In genomic region chr1:25219661-25220251, GRCh38 we compare ENCODE assay signal across 29 cellular contexts. TPM values are rescaled to one million over a fixed set of nuclear protein-coding genes. Genes with fewer than 3 reads are reported as not detected.
DNase-seq lines count a peak whose midpoint lies in the region; ATAC-seq lines count a peak whose summit lies in the region.
"Had no signal": no experiment of that assay in that cellular context is flagged by ENCODE, and none has a peak within 500 bp of the region (broad histone marks: within the 10 kb centered on the region; RNA-seq: fewer than 3 reads in every experiment).

No MANE protein-coding gene starts in this region.

- DNase-seq in activated naive CD4-positive, alpha-beta T cell treated with anti-CD3 and anti-CD28 coated beads, Interleukin-2, amount 10 ng/mL, durations not matched to agents 7 days and 5 days = no peak
- DNase-seq in activated naive CD4-positive, alpha-beta T cell (lab: John Stamatoyannopoulos, UW) = no peak
- no peak for DNase-seq in globus pallidus (ENCODE audit: low spot score)
- DNase-seq in HuH-7.5 (ENCODE audit: low spot score) = no peak
- DNase-seq: DMS 273 treated with DMSO at 0.1 percent for 48 hours, DMS79, EL, GDM1, H9, HFFc6, Kasumi-1, NCI-H1092 treated with DMSO at 0.1 percent for 48 hours, NCI-H1436 treated with DMSO at 0.1 percent for 48 hours, NCI-H187 treated with DMSO at 0.1 percent for 48 hours, NCI-H2171 treated with DMSO at 0.1 percent for 48 hours, NCI-H345, NCI-H524, NCI-H774 had no signal

- no peaks in the 10 kb centered on the region for H3K9me3 Mint-ChIP-seq in activated naive CD4-positive, alpha-beta T cell treated with anti-CD3 and anti-CD28 coated beads, Interleukin-2, amount 10 ng/mL, durations not matched to agents 7 days and 5 days
- no peaks in the 10 kb centered on the region for H3K9me3 Mint-ChIP-seq in activated T-helper 17 cell treated with anti-CD3 and anti-CD28 coated beads, Interleukin-2, amount 50 U/mL, for 72 hours
- H3K9me3 Mint-ChIP-seq: CD8-positive, alpha-beta T cell; GM23338; H9; HFFc6 had no signal

- H3K9me3 ChIP-seq in mucosa of rectum (ENCODE audit: control insufficient read depth in 2 of 2, low read length in 2 of 2) = no peaks in the 10 kb centered on the region

- no peaks in the 10 kb centered on the region for H3K27me3 ChIP-seq in mucosa of rectum (ENCODE audit: control insufficient read depth in 2 of 2, insufficient read depth in 2 of 2, low read length in 2 of 2)

- H3K4me3 ChIP-seq in mucosa of rectum (ENCODE audit: low read length in 2 of 2) = no peak overlapping the region
- H3K4me3 ChIP-seq: GM12878, GM23338 had no signal

- H3K27ac Mint-ChIP-seq in activated naive CD4-positive, alpha-beta T cell treated with anti-CD3 and anti-CD28 coated beads, Interleukin-2, amount 10 ng/mL, durations not matched to agents 7 days and 5 days = peak overlapping the region; percentile 43
- H3K27ac Mint-ChIP-seq in activated T-helper 17 cell treated with anti-CD3 and anti-CD28 coated beads, Interleukin-2, amount 50 U/mL, for 72 hours = peak overlapping the region; percentile 41
- H3K27ac Mint-ChIP-seq: B cell; CD8-positive, alpha-beta T cell; GM23338; H9; HFFc6 had no signal

- H3K4me1 ChIP-seq in mucosa of rectum (ENCODE audit: control insufficient read depth in 2 of 2, insufficient read depth in 2 of 2, low read length in 2 of 2) = peaks cover 2 to 3% of the 10 kb centered on the region in 2 donors

- no peaks in the 10 kb centered on the region for H3K27me3 Mint-ChIP-seq in activated naive CD4-positive, alpha-beta T cell treated with anti-CD3 and anti-CD28 coated beads, Interleukin-2, amount 10 ng/mL, durations not matched to agents 7 days and 5 days
- H3K27me3 Mint-ChIP-seq in activated T-helper 17 cell treated with anti-CD3 and anti-CD28 coated beads, Interleukin-2, amount 50 U/mL, for 72 hours = no peaks in the 10 kb centered on the region
- H3K27me3 Mint-ChIP-seq: B cell had no signal

- H3K4me3 Mint-ChIP-seq in activated naive CD4-positive, alpha-beta T cell treated with anti-CD3 and anti-CD28 coated beads, Interleukin-2, amount 10 ng/mL, durations not matched to agents 7 days and 5 days = no peak overlapping the region
- no peak overlapping the region for H3K4me3 Mint-ChIP-seq in activated T-helper 17 cell treated with anti-CD3 and anti-CD28 coated beads, Interleukin-2, amount 50 U/mL, for 72 hours
- H3K4me3 Mint-ChIP-seq: B cell; CD8-positive, alpha-beta T cell; GM23338; H9; HFFc6 had no signal

- peak overlapping the region; percentile 4 to 56 for H3K27ac ChIP-seq in mucosa of rectum (ENCODE audit: low read depth in 2 of 2, low read length in 2 of 2)
- H3K27ac ChIP-seq: C4-2B had no signal

- H3K36me3 Mint-ChIP-seq in activated naive CD4-positive, alpha-beta T cell treated with anti-CD3 and anti-CD28 coated beads, Interleukin-2, amount 10 ng/mL, durations not matched to agents 7 days and 5 days = peaks cover 33% of the 10 kb centered on the region
- peaks cover 56% of the 10 kb centered on the region for H3K36me3 Mint-ChIP-seq in activated T-helper 17 cell treated with anti-CD3 and anti-CD28 coated beads, Interleukin-2, amount 50 U/mL, for 72 hours (ENCODE audit: low read depth)

- H3K9ac ChIP-seq in mucosa of rectum (ENCODE audit: low read depth in 1 of 2, low read length in 2 of 2) = no peak overlapping the region

- CTCF ChIA-PET in activated naive CD4-positive, alpha-beta T cell treated with anti-CD3 and anti-CD28 coated beads, Interleukin-2, amount 10 ng/mL, durations not matched to agents 7 days and 5 days (lab: Charles Lee) = interaction anchor here (0.6 kb wide), 1 partner anchor 257 kb away, joined by 3 read pairs; no protein-coding TSS in a partner anchor

- ATAC-seq in activated T-helper 17 cell treated with anti-CD3 and anti-CD28 coated beads, Interleukin-2, amount 50 U/mL, for 72 hours (replicated peaks) = no peak
- ATAC-seq in GM21526 (IDR thresholded peaks at IDR 0.05; ENCODE audit: low FRiP score, unreplicated experiment) = no peak
- ATAC-seq: CD8-positive, alpha-beta T cell; GM12878; GM23338; SK-N-SH treated with all-trans-retinoic acid at 6 μM for 48 hours had no signal

- peaks cover 4% of the 10 kb centered on the region for H3K4me1 Mint-ChIP-seq in activated naive CD4-positive, alpha-beta T cell treated with anti-CD3 and anti-CD28 coated beads, Interleukin-2, amount 10 ng/mL, durations not matched to agents 7 days and 5 days
- H3K4me1 Mint-ChIP-seq in activated T-helper 17 cell treated with anti-CD3 and anti-CD28 coated beads, Interleukin-2, amount 50 U/mL, for 72 hours = peaks cover 9% of the 10 kb centered on the region
- H3K4me1 Mint-ChIP-seq: GM23338, H9 had no signal

- H3K36me3 ChIP-seq in mucosa of rectum (ENCODE audit: control insufficient read depth in 2 of 2, insufficient read depth in 2 of 2, low read length in 2 of 2) = peaks cover 23 to 37% of the 10 kb centered on the region in 2 donors

RNA-seq across cellular contexts. Expression of gene SYF2, which starts 12.5 kb away (rescaled TPM):
- 10 to 100 TPM; 39.1 to 46.1 TPM for total RNA-seq in activated T-helper 17 cell treated with anti-CD3 and anti-CD28 coated beads, Interleukin-2, amount 50 U/mL, for 72 hours

RNA-seq across cellular contexts. Expression of gene RSRP1, which starts 27.5 kb away (rescaled TPM):
- total RNA-seq in activated T-helper 17 cell treated with anti-CD3 and anti-CD28 coated beads, Interleukin-2, amount 50 U/mL, for 72 hours = 100 to 1,000 TPM; 120 to 228 TPM

RNA-seq across cellular contexts. Expression of gene RHD, which starts 52.6 kb away (rescaled TPM):
- total RNA-seq in activated T-helper 17 cell treated with anti-CD3 and anti-CD28 coated beads, Interleukin-2, amount 50 U/mL, for 72 hours = under 1 TPM in 1 of 2 donors, not detected in 1; 0.11 TPM
- total RNA-seq: A673, B cell, HFFc6, M059J had no signal
